In the genomic region with DNA sequence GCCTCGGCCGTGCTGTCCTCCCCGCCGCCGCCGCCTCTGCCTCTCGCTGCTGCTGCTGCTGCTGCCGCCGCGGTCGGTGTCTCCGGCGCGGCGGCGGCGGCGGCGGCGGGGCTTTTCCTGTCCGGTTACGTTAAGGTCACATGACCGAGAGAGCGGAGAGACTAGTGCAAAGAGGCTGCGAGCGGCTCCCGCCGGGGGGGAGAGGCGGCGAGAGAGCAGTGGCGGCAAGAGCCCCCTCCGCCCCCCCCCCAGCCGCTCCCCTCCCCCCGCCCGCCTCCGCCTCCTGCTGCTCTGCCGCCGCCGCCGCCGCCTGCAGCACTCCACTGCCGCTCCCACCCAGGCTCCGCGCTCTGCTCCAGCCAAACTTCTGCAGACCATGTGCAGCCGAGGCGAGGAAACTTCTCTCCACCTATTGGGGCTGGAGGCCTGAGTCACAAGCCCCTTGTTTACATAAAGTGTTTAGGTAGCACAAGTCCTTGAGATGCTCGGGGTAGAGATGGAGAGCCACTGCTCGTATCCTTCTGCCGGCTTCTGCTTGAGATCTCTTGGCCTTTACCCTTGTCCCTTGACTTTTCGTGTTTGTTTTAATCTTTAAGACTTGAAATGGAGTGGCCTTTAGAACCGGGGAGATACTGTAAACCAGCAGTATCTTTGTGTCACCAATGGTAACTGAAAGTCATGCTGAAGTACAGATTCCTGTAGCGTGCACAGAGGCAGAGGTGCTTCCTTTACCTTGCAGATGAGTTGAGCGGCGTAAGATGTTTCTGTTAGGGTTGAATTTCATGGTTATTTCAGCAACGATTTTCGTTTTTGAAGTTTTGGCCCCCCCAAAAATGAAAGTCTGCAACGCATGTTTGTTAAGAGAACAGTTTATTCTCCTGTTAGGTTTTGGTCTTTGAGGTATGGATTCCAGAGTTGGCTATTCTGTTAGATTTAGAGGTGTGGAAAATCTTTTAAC, we compare ENCODE assay signal across 1 cellular context.
A peak's percentile ranks its signal among the peaks of the same experiment; 100 is the strongest.
TF ChIP-seq lines count a peak whose summit lies in the region.

A gene with protein sequence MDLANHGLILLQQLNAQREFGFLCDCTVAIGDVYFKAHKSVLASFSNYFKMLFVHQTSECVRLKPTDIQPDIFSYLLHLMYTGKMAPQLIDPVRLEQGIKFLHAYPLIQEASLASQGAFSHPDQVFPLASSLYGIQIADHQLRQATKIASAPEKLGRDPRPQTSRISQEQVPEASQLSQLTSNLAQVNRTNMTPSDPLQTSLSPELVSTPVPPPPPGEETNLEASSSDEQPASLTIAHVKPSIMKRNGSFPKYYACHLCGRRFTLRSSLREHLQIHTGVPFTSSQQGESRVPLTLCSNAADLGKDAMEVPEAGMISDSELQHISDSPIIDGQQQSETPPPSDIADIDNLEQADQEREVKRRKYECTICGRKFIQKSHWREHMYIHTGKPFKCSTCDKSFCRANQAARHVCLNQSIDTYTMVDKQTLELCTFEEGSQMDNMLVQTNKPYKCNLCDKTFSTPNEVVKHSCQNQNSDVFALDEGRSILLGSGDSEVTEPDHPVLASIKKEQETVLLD (minus strand): TSS at position 89 of the 958 bp plus-strand sequence. CDS start 17,922 bp downstream, outside the sequence.

TF ChIP-seq in HepG2, 621 proteins besides CTCF, POLR2A, EP300 and RAD21 (continued from another document and continues in another):
- TF ChIP-seq, protein P1, sequence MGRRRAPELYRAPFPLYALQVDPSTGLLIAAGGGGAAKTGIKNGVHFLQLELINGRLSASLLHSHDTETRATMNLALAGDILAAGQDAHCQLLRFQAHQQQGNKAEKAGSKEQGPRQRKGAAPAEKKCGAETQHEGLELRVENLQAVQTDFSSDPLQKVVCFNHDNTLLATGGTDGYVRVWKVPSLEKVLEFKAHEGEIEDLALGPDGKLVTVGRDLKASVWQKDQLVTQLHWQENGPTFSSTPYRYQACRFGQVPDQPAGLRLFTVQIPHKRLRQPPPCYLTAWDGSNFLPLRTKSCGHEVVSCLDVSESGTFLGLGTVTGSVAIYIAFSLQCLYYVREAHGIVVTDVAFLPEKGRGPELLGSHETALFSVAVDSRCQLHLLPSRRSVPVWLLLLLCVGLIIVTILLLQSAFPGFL (CRISPR knock-in tag; IDR thresholded peaks at IDR 0.05), result no peak
- TF ChIP-seq, protein P2, sequence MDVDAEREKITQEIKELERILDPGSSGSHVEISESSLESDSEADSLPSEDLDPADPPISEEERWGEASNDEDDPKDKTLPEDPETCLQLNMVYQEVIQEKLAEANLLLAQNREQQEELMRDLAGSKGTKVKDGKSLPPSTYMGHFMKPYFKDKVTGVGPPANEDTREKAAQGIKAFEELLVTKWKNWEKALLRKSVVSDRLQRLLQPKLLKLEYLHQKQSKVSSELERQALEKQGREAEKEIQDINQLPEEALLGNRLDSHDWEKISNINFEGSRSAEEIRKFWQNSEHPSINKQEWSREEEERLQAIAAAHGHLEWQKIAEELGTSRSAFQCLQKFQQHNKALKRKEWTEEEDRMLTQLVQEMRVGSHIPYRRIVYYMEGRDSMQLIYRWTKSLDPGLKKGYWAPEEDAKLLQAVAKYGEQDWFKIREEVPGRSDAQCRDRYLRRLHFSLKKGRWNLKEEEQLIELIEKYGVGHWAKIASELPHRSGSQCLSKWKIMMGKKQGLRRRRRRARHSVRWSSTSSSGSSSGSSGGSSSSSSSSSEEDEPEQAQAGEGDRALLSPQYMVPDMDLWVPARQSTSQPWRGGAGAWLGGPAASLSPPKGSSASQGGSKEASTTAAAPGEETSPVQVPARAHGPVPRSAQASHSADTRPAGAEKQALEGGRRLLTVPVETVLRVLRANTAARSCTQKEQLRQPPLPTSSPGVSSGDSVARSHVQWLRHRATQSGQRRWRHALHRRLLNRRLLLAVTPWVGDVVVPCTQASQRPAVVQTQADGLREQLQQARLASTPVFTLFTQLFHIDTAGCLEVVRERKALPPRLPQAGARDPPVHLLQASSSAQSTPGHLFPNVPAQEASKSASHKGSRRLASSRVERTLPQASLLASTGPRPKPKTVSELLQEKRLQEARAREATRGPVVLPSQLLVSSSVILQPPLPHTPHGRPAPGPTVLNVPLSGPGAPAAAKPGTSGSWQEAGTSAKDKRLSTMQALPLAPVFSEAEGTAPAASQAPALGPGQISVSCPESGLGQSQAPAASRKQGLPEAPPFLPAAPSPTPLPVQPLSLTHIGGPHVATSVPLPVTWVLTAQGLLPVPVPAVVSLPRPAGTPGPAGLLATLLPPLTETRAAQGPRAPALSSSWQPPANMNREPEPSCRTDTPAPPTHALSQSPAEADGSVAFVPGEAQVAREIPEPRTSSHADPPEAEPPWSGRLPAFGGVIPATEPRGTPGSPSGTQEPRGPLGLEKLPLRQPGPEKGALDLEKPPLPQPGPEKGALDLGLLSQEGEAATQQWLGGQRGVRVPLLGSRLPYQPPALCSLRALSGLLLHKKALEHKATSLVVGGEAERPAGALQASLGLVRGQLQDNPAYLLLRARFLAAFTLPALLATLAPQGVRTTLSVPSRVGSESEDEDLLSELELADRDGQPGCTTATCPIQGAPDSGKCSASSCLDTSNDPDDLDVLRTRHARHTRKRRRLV (CRISPR knock-in tag; IDR thresholded peaks at IDR 0.05), result no peak
- TF ChIP-seq MBNL3 (CRISPR knock-in tag; conservative IDR thresholded peaks at IDR 0.05), result no peak
- TF ChIP-seq NCOR1 (IDR thresholded peaks at IDR 0.05; ENCODE audit: borderline replicate concordance, low read length), result no peak
- TF ChIP-seq ZNF205 (CRISPR knock-in tag; IDR thresholded peaks at IDR 0.05), result no peak
- no peak for TF ChIP-seq CBX1 (IDR thresholded peaks at IDR 0.05; ENCODE audit: low read depth)
- TF ChIP-seq ZSCAN31 (CRISPR knock-in tag; IDR thresholded peaks at IDR 0.05; ENCODE audit: low read depth), result no peak
- TF ChIP-seq, protein P3, sequence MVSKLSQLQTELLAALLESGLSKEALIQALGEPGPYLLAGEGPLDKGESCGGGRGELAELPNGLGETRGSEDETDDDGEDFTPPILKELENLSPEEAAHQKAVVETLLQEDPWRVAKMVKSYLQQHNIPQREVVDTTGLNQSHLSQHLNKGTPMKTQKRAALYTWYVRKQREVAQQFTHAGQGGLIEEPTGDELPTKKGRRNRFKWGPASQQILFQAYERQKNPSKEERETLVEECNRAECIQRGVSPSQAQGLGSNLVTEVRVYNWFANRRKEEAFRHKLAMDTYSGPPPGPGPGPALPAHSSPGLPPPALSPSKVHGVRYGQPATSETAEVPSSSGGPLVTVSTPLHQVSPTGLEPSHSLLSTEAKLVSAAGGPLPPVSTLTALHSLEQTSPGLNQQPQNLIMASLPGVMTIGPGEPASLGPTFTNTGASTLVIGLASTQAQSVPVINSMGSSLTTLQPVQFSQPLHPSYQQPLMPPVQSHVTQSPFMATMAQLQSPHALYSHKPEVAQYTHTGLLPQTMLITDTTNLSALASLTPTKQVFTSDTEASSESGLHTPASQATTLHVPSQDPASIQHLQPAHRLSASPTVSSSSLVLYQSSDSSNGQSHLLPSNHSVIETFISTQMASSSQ (IDR thresholded peaks at IDR 0.05; ENCODE audit: low read depth), result no peak
- TF ChIP-seq, protein P3 (CRISPR knock-in tag; IDR thresholded peaks at IDR 0.05; ENCODE audit: borderline replicate concordance), result no peak
- no peak for TF ChIP-seq TSC22D2 (CRISPR knock-in tag; IDR thresholded peaks at IDR 0.05; ENCODE audit: borderline replicate concordance)
- TF ChIP-seq, protein P4, sequence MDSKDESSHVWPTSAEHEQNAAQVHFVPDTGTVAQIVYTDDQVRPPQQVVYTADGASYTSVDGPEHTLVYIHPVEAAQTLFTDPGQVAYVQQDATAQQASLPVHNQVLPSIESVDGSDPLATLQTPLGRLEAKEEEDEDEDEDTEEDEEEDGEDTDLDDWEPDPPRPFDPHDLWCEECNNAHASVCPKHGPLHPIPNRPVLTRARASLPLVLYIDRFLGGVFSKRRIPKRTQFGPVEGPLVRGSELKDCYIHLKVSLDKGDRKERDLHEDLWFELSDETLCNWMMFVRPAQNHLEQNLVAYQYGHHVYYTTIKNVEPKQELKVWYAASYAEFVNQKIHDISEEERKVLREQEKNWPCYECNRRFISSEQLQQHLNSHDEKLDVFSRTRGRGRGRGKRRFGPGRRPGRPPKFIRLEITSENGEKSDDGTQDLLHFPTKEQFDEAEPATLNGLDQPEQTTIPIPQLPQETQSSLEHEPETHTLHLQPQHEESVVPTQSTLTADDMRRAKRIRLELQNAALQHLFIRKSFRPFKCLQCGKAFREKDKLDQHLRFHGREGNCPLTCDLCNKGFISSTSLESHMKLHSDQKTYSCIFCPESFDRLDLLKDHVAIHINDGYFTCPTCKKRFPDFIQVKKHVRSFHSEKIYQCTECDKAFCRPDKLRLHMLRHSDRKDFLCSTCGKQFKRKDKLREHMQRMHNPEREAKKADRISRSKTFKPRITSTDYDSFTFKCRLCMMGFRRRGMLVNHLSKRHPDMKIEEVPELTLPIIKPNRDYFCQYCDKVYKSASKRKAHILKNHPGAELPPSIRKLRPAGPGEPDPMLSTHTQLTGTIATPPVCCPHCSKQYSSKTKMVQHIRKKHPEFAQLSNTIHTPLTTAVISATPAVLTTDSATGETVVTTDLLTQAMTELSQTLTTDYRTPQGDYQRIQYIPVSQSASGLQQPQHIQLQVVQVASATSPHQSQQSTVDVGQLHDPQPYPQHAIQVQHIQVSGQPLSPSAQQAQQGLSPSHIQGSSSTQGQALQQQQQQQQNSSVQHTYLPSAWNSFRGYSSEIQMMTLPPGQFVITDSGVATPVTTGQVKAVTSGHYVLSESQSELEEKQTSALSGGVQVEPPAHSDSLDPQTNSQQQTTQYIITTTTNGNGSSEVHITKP (CRISPR knock-in tag; IDR thresholded peaks at IDR 0.05; ENCODE audit: low read depth), result no peak
- TF ChIP-seq, protein P5, sequence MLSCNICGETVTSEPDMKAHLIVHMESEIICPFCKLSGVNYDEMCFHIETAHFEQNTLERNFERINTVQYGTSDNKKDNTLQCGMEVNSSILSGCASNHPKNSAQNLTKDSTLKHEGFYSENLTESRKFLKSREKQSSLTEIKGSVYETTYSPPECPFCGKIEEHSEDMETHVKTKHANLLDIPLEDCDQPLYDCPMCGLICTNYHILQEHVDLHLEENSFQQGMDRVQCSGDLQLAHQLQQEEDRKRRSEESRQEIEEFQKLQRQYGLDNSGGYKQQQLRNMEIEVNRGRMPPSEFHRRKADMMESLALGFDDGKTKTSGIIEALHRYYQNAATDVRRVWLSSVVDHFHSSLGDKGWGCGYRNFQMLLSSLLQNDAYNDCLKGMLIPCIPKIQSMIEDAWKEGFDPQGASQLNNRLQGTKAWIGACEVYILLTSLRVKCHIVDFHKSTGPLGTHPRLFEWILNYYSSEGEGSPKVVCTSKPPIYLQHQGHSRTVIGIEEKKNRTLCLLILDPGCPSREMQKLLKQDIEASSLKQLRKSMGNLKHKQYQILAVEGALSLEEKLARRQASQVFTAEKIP (CRISPR knock-in tag; IDR thresholded peaks at IDR 0.05; ENCODE audit: borderline replicate concordance), result no peak
- TF ChIP-seq NKX3-1 (CRISPR knock-in tag; IDR thresholded peaks at IDR 0.05), result peak; percentile 75; the same call in 1 of the 2 replicates
- TF ChIP-seq, protein P6, sequence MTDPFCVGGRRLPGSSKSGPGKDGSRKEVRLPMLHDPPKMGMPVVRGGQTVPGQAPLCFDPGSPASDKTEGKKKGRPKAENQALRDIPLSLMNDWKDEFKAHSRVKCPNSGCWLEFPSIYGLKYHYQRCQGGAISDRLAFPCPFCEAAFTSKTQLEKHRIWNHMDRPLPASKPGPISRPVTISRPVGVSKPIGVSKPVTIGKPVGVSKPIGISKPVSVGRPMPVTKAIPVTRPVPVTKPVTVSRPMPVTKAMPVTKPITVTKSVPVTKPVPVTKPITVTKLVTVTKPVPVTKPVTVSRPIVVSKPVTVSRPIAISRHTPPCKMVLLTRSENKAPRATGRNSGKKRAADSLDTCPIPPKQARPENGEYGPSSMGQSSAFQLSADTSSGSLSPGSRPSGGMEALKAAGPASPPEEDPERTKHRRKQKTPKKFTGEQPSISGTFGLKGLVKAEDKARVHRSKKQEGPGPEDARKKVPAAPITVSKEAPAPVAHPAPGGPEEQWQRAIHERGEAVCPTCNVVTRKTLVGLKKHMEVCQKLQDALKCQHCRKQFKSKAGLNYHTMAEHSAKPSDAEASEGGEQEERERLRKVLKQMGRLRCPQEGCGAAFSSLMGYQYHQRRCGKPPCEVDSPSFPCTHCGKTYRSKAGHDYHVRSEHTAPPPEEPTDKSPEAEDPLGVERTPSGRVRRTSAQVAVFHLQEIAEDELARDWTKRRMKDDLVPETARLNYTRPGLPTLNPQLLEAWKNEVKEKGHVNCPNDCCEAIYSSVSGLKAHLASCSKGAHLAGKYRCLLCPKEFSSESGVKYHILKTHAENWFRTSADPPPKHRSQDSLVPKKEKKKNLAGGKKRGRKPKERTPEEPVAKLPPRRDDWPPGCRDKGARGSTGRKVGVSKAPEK (CRISPR knock-in tag; IDR thresholded peaks at IDR 0.05; ENCODE audit: borderline replicate concordance), result no peak
- no peak; the same call in 1 of the 2 replicates for TF ChIP-seq POLR2G (IDR thresholded peaks at IDR 0.05; ENCODE audit: low read depth, low read length)
- TF ChIP-seq RBFOX2 (IDR thresholded peaks at IDR 0.05; ENCODE audit: low read depth, low read length), result no peak
- TF ChIP-seq MAF1 (CRISPR knock-in tag; IDR thresholded peaks at IDR 0.05; ENCODE audit: borderline replicate concordance), result no peak
- peak; percentile 51; the same call in 1 of the 2 replicates for TF ChIP-seq ZNF607 (CRISPR knock-in tag; IDR thresholded peaks at IDR 0.05; ENCODE audit: borderline replicate concordance)
- 0 out of 2 replicates have a peak, but pooled peaks have one; percentile 15 for TF ChIP-seq ZNF766 (CRISPR knock-in tag; IDR thresholded peaks at IDR 0.05; ENCODE audit: borderline replicate concordance)
- no peak for TF ChIP-seq ZNF431 (CRISPR knock-in tag; IDR thresholded peaks at IDR 0.05; ENCODE audit: borderline replicate concordance, low read depth)
- TF ChIP-seq, protein P7, sequence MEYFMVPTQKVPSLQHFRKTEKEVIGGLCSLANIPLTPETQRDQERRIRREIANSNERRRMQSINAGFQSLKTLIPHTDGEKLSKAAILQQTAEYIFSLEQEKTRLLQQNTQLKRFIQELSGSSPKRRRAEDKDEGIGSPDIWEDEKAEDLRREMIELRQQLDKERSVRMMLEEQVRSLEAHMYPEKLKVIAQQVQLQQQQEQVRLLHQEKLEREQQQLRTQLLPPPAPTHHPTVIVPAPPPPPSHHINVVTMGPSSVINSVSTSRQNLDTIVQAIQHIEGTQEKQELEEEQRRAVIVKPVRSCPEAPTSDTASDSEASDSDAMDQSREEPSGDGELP (IDR thresholded peaks at IDR 0.05; ENCODE audit: borderline replicate concordance, low read depth), result 0 out of 2 replicates have a peak, but pooled peaks have one; percentile 7
- TF ChIP-seq HOXA3 (CRISPR knock-in tag; IDR thresholded peaks at IDR 0.05), result 0 out of 2 replicates have a peak, but pooled peaks have one; percentile 12
- TF ChIP-seq HDAC6 (IDR thresholded peaks at IDR 0.05; ENCODE audit: low read depth, low read length), result no peak
- TF ChIP-seq ZNF331 (CRISPR knock-in tag; IDR thresholded peaks at IDR 0.05), result no peak
- no peak for TF ChIP-seq KAT7 (CRISPR knock-in tag; IDR thresholded peaks at IDR 0.05; ENCODE audit: borderline replicate concordance)
